8 cellular contexts compared by ENCODE assay signal in the genomic region with DNA sequence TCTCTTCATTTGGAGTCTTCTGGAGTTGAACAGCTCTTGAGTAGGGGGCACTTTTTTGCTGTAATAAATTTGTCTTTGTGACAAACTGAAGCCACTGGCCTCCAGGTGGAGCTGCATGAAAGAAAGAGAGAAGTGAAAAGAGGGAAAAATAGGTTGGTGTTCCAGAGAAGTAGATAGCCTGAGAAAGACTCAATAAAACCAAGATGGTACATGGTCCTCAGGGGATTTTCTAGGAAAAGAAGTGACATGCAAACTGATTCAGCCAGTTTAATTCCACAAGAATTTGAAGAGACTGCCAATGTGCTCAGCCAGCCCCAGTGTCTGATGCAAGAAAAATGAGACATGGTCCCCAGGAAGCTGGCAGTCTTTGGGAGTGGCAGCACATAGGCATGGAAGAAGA.
DNase-seq lines count a peak whose midpoint lies in the region; ATAC-seq and TF ChIP-seq lines count a peak whose summit lies in the region.

No MANE protein-coding gene starts in this region.

- intact Hi-C loops in heart left ventricle (cut with DNase I), result loop anchor here in 9 of 10 donors (1.0 to 10.0 kb wide), 13 partner anchors 154 to 607 kb away; partner anchors contain the start of genes CD47 (in 1 of the 9) and IFT57 (in 1 of the 9)

- H3K27me3 ChIP-seq in heart left ventricle, result no peaks in the 10 kb centered on the region
- no peaks in the 10 kb centered on the region for H3K27me3 ChIP-seq in suprapubic skin

- H3K36me3 ChIP-seq in heart left ventricle, result no peaks in the 10 kb centered on the region
- no peaks in the 10 kb centered on the region for H3K36me3 ChIP-seq in suprapubic skin

- peak; percentile 47 for DNase-seq in Caki2 (ENCODE audit: low read depth)
- peak; percentile 21 for DNase-seq in HK-2 (ENCODE audit: unreplicated experiment)
- peak; percentile 18 for DNase-seq in UCSD-AML1 (lab: John Stamatoyannopoulos, UW; ENCODE audit: unreplicated experiment)
- peak in 1 of 5 donors; percentile 26 for DNase-seq in heart left ventricle
- no peak for DNase-seq in suprapubic skin (ENCODE audit: low spot score in 2 of 2)

- ATAC-seq in heart left ventricle, result peak in 2 of 4 donors; percentile 36
- no peak for ATAC-seq in GM21717 (IDR thresholded peaks at IDR 0.05; ENCODE audit: unreplicated experiment)
- ATAC-seq in HG03457 (IDR thresholded peaks at IDR 0.05; ENCODE audit: unreplicated experiment), result no peak
- ATAC-seq in HG03135 (IDR thresholded peaks at IDR 0.05; ENCODE audit: unreplicated experiment), result no peak

- no peak for TF ChIP-seq EP300 in suprapubic skin (IDR thresholded peaks at IDR 0.05)

- TF ChIP-seq CTCF in heart left ventricle (IDR thresholded peaks at IDR 0.05) (peak; percentile 15 to 59 (median 47)), suprapubic skin (IDR thresholded peaks at IDR 0.05) (peak; percentile 14 to 27)

- no peak for TF ChIP-seq POLR2A in heart left ventricle (IDR thresholded peaks at IDR 0.05)
- no peak for TF ChIP-seq POLR2A in suprapubic skin (IDR thresholded peaks at IDR 0.05)

- peaks cover 0 to 8% (median 0%) of the 10 kb centered on the region in 12 donors for H3K9me3 ChIP-seq in heart left ventricle
- no peaks in the 10 kb centered on the region for H3K9me3 ChIP-seq in suprapubic skin

- no peak overlapping the region for H3K27ac ChIP-seq in heart left ventricle
- no peak overlapping the region for H3K27ac ChIP-seq in suprapubic skin

- H3K4me1 ChIP-seq in heart left ventricle (peaks cover 0 to 4% (median 0%) of the 10 kb centered on the region in 12 donors), suprapubic skin (peaks cover 8% of the 10 kb centered on the region)

- in situ Hi-C loops in Caki2 (cut with HindIII; ENCODE audit: low pct_unique_long_range_greater_than_20kb, low sequenced_read_pairs), result no loop called here

- H3K4me3 ChIP-seq in heart left ventricle (no peak overlapping the region), suprapubic skin (no peak overlapping the region)

Comparison
In these comparisons a context has a peak if more than half of its experiments do, and no peak if none do; other contexts are left out.
1. DNase-seq: peak in Caki2 (single experiment), HK-2 (single experiment) and UCSD-AML1 (single experiment); none in suprapubic skin (0 of 2).